Comparison of ENCODE assay signal across 17 cellular contexts in genomic region chr1:27967106-27967883, GRCh38. TPM values are rescaled to one million over a fixed set of nuclear protein-coding genes. Genes with fewer than 3 reads are reported as not detected.
DNase-seq lines count a peak whose midpoint lies in the region; ATAC-seq and TF ChIP-seq lines count a peak whose summit lies in the region.
"Had no signal": no experiment of that assay in that cellular context is flagged by ENCODE, and none has a peak within 500 bp of the region (broad histone marks: within the 10 kb centered on the region; RNA-seq: fewer than 3 reads in every experiment).

No MANE protein-coding gene starts in this region.

- no peaks in the 10 kb centered on the region for H3K27me3 ChIP-seq in CD8-positive, alpha-beta memory T cell (ENCODE audit: insufficient read depth, low read length, poor library complexity, severe bottlenecking)
- no peaks in the 10 kb centered on the region for H3K27me3 ChIP-seq in neural progenitor cell
- H3K27me3 ChIP-seq: gastroesophageal sphincter, suprapubic skin had no signal

- peak overlapping the region in 6 of 8 donors; percentile 3 to 76 (median 39) for H3K27ac Mint-ChIP-seq in CD8-positive, alpha-beta memory T cell
- H3K27ac Mint-ChIP-seq in endothelial cell (ENCODE audit: unreplicated experiment): no peak overlapping the region
- no peak overlapping the region for H3K27ac Mint-ChIP-seq in neural progenitor cell

- no peak for TF ChIP-seq CTCF in endothelial cell (IDR thresholded peaks at IDR 0.05; ENCODE audit: unreplicated experiment)
- no peak for TF ChIP-seq CTCF in neural progenitor cell (IDR thresholded peaks at IDR 0.05)

- CTCF ChIA-PET in CD8-positive, alpha-beta memory T cell (lab: Charles Lee): interaction anchor here (0.8 kb wide), 1 partner anchor 21 kb away, joined by 3 read pairs; no protein-coding TSS in a partner anchor

- no peaks in the 10 kb centered on the region for H3K9me3 Mint-ChIP-seq in CD8-positive, alpha-beta memory T cell
- H3K9me3 Mint-ChIP-seq in endothelial cell (ENCODE audit: unreplicated experiment) (no peaks in the 10 kb centered on the region), neural progenitor cell (no peaks in the 10 kb centered on the region)
- H3K9me3 Mint-ChIP-seq: H9 had no signal

- no peaks in the 10 kb centered on the region for H3K9me3 ChIP-seq in CD8-positive, alpha-beta memory T cell (ENCODE audit: low read length)
- no peaks in the 10 kb centered on the region for H3K9me3 ChIP-seq in neural progenitor cell (ENCODE audit: low read depth)
- H3K9me3 ChIP-seq: gastroesophageal sphincter, lower lobe of right lung, suprapubic skin had no signal

- no peak overlapping the region for H2AFZ ChIP-seq in neural progenitor cell (replicated peaks)

- POLR2A ChIA-PET in CD8-positive, alpha-beta memory T cell (lab: Charles Lee): no interaction called here

- H3K27ac ChIP-seq in CD8-positive, alpha-beta memory T cell (ENCODE audit: low read depth, low read length): no peak overlapping the region
- no peak overlapping the region for H3K27ac ChIP-seq in neural progenitor cell
- H3K27ac ChIP-seq: lower lobe of right lung had no signal

- H3K4me3 ChIP-seq in CD8-positive, alpha-beta memory T cell (ENCODE audit: low read length): no peak overlapping the region
- no peak overlapping the region for H3K4me3 ChIP-seq in neural progenitor cell
- H3K4me3 ChIP-seq: gastroesophageal sphincter, lower lobe of right lung, suprapubic skin had no signal

- H3K4me2 ChIP-seq in neural progenitor cell: no peak overlapping the region

- H3K9ac ChIP-seq in neural progenitor cell: no peak overlapping the region

- no peaks in the 10 kb centered on the region for H3K79me2 ChIP-seq in neural progenitor cell (ENCODE audit: low read depth)

- peaks cover 10 to 24% (median 22%) of the 10 kb centered on the region in 3 donors for H3K4me1 Mint-ChIP-seq in CD8-positive, alpha-beta memory T cell
- H3K4me1 Mint-ChIP-seq in endothelial cell (ENCODE audit: unreplicated experiment) (no peaks in the 10 kb centered on the region), neural progenitor cell (no peaks in the 10 kb centered on the region)

- no peaks in the 10 kb centered on the region for H3F3A ChIP-seq in neural progenitor cell (ENCODE audit: low read depth)

- peak overlapping the region in 1 of 7 donors; percentile 65 for H3K4me3 Mint-ChIP-seq in CD8-positive, alpha-beta memory T cell
- peak overlapping the region; percentile 8 for H3K4me3 Mint-ChIP-seq in endothelial cell (ENCODE audit: unreplicated experiment)
- H3K4me3 Mint-ChIP-seq in neural progenitor cell: peak overlapping the region; percentile 33
- H3K4me3 Mint-ChIP-seq: B cell, H9 had no signal

- no peaks in the 10 kb centered on the region for H3K27me3 Mint-ChIP-seq in CD8-positive, alpha-beta memory T cell
- H3K27me3 Mint-ChIP-seq in endothelial cell (ENCODE audit: unreplicated experiment) (peaks cover 2% of the 10 kb centered on the region), neural progenitor cell (ENCODE audit: insufficient read depth, low read depth) (no peaks in the 10 kb centered on the region)
- H3K27me3 Mint-ChIP-seq: B cell had no signal

- no peak for ATAC-seq in HG03097 (IDR thresholded peaks at IDR 0.05; ENCODE audit: low FRiP score, unreplicated experiment)
- ATAC-seq: gastroesophageal sphincter, lower lobe of right lung had no signal

- peaks cover 5% of the 10 kb centered on the region for H3K36me3 ChIP-seq in CD8-positive, alpha-beta memory T cell (ENCODE audit: insufficient read depth, low read length)
- no peaks in the 10 kb centered on the region for H3K36me3 ChIP-seq in neural progenitor cell

- no peaks in the 10 kb centered on the region for H4K20me1 ChIP-seq in neural progenitor cell (ENCODE audit: low read depth)

- peaks cover 5% of the 10 kb centered on the region for H3K4me1 ChIP-seq in CD8-positive, alpha-beta memory T cell (ENCODE audit: insufficient read depth, low read length)
- no peaks in the 10 kb centered on the region for H3K4me1 ChIP-seq in neural progenitor cell

- H3K36me3 Mint-ChIP-seq in CD8-positive, alpha-beta memory T cell: peaks cover 0 to 77% (median 13%) of the 10 kb centered on the region in 3 donors
- H3K36me3 Mint-ChIP-seq in endothelial cell (ENCODE audit: low read depth, unreplicated experiment): peaks cover 22% of the 10 kb centered on the region
- H3K36me3 Mint-ChIP-seq in neural progenitor cell: peaks cover 9% of the 10 kb centered on the region

- no peak for DNase-seq in CD8-positive, alpha-beta memory T cell
- DNase-seq in NCI-H446 treated with DMSO at 0.1 percent for 48 hours (lab: John Stamatoyannopoulos, UW) (peak; percentile 55), endothelial cell (ENCODE audit: low spot score) (no peak), neural progenitor cell (ENCODE audit: low spot score) (no peak), T1000 (lab: John Stamatoyannopoulos, UW) (no peak), SW480 (ENCODE audit: low spot score) (no peak)
- DNase-seq: activated CD4-positive, CD25-positive, alpha-beta regulatory T cell; activated CD8-positive, alpha-beta memory T cell treated with anti-CD3 and anti-CD28 coated beads, Interleukin-2, amount 50 U/mL, for 48 hours; H9; lower lobe of right lung; NCI-H226; T-helper 1 cell had no signal

RNA-seq across cellular contexts. Expression of gene XKR8, which starts 7.5 kb away (rescaled TPM):
- 1 to 10 TPM; 7.3 to 8.9 TPM for total RNA-seq in CD8-positive, alpha-beta memory T cell
- 23.3 TPM for polyA plus RNA-seq in CD8-positive, alpha-beta memory T cell
- total RNA-seq in endothelial cell (ENCODE audit: unreplicated experiment): 20.1 TPM
- total RNA-seq in neural progenitor cell (ENCODE audit: low replicate concordance): 4.3 and 13.0 TPM in 2 replicates
- polyA plus RNA-seq: neural cell had no signal

RNA-seq across cellular contexts. Expression of gene SMPDL3B, which starts 32.5 kb away (rescaled TPM):
- under 1 TPM in 1 of 2 experiments, not detected in 1; 0.27 TPM for total RNA-seq in CD8-positive, alpha-beta memory T cell
- not detected for polyA plus RNA-seq in CD8-positive, alpha-beta memory T cell
- total RNA-seq in endothelial cell (ENCODE audit: unreplicated experiment): 3.3 TPM
- 1.2 and 3.9 TPM in 2 replicates for total RNA-seq in neural progenitor cell (ENCODE audit: low replicate concordance)
- total RNA-seq: B cell had no signal
- polyA plus RNA-seq: neural cell had no signal

RNA-seq across cellular contexts. Expression of gene RPA2, which starts 52.9 kb away (rescaled TPM):
- 100 to 1,000 TPM; 115 to 118 TPM for total RNA-seq in CD8-positive, alpha-beta memory T cell
- polyA plus RNA-seq in CD8-positive, alpha-beta memory T cell: 203 TPM
- total RNA-seq in endothelial cell (ENCODE audit: unreplicated experiment) (34.6 TPM), neural progenitor cell (ENCODE audit: low replicate concordance) (94.3 and 97.0 TPM in 2 replicates)

Comparison
In these comparisons a context has a peak if more than half of its experiments do, and no peak if none do; other contexts are left out.
1. H3K27ac Mint-ChIP-seq: peak in CD8-positive, alpha-beta memory T cell (6 of 8); none in endothelial cell (single experiment) and neural progenitor cell (single experiment).